In the genomic region with DNA sequence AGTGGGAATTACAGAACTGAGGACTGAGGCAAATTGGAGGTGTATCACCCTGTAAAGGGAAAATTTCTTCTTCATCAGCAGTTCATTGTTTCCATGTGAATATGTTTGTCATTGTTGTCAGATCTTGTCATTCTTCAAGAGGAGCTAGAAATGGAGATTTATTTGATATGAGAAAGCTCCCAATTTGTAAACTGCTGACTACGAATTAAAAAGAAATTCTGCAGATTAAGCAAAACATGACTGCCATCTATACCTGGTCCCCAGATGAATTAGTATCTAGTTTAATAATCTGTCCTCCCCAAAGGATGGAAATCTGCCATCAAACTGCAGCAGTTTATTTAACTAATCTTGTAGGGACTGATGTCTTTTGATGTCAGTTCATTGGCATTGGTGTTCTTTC, we compare ENCODE assay signal across 34 cellular contexts.
"Had no signal": no experiment of that assay in that cellular context is flagged by ENCODE, and none has a peak within 500 bp of the region (broad histone marks: within the 10 kb centered on the region; RNA-seq: fewer than 3 reads in every experiment).

No MANE protein-coding gene starts in this region.

- FAIRE-seq: astrocyte, TTC549 had no signal

- DNase-seq: activated B cell treated with CpG ODN at 0.5 μM for 24 hours; activated CD4-positive, alpha-beta memory T cell treated with anti-CD3 and anti-CD28 coated beads for 36 hours; activated CD4-positive, alpha-beta T cell treated with anti-CD3 and anti-CD28 coated beads for 4 hours; activated CD4-positive, alpha-beta T cell treated with anti-CD3 and anti-CD28 coated beads, Interleukin-2, amount 10 ng/mL, durations not matched to agents 24 days and 14 days; activated CD4-positive, alpha-beta T cell treated with anti-CD3 and anti-CD28 coated beads, Interleukin-2, amount 50 U/mL, for 1 hour; activated CD4-positive, alpha-beta T cell treated with anti-CD3 and anti-CD28 coated beads, Interleukin-2, amount 50 U/mL, for 4 hours; activated CD4-positive, CD25-positive, alpha-beta regulatory T cell treated with anti-CD3 and anti-CD28 coated beads, Interleukin-2, amount 50 U/mL, for 72 hours; activated CD8-positive, alpha-beta memory T cell treated with anti-CD3 and anti-CD28 coated beads, Interleukin-2, amount 50 U/mL, for 4 hours; activated CD8-positive, alpha-beta T cell treated with anti-CD3 and anti-CD28 coated beads for 36 hours; activated effector memory CD4-positive, alpha-beta T cell treated with anti-CD3 and anti-CD28 coated beads, Interleukin-2, amount 50 U/mL, for 16 hours; activated gamma-delta T cell treated with Interleukin-2 at 50 U/mL for 16 hours; activated naive CD4-positive, alpha-beta T cell; activated naive CD4-positive, alpha-beta T cell treated with anti-CD3 and anti-CD28 coated beads for 36 hours; activated naive CD4-positive, alpha-beta T cell treated with anti-CD3 and anti-CD28 coated beads, Interleukin-2, amount 50 U/mL, for 16 hours; activated naive CD8-positive, alpha-beta T cell treated with anti-CD3 and anti-CD28 coated beads for 36 hours; activated T-cell treated with anti-CD3 and anti-CD28 coated beads for 4 hours; activated T-cell treated with anti-CD3 and anti-CD28 coated beads, Interleukin-2, amount 50 U/mL, for 1 hour; activated T-cell treated with anti-CD3 and anti-CD28 coated beads, Interleukin-2, amount 50 U/mL, for 4 hours; activated T-cell treated with anti-CD3 and anti-CD28 coated beads, Interleukin-2, amount 50 U/mL, for 72 hours; adrenal gland; amniotic stem cell; aorta; body of pancreas; brain microvascular endothelial cell; central memory CD4-positive, alpha-beta T cell; cerebellar nuclear complex; T-helper 2 cell; T-helper 9 cell had no signal

- H3K4me3 ChIP-seq: adrenal gland, body of pancreas, breast epithelium had no signal

- H3K36me3 ChIP-seq: adrenal gland, brain microvascular endothelial cell, breast epithelium had no signal

- H3K27me3 ChIP-seq: adrenal gland, body of pancreas, brain microvascular endothelial cell, breast epithelium had no signal

- H3K9me3 ChIP-seq: adrenal gland, body of pancreas, breast epithelium had no signal

- H3K4me1 ChIP-seq: adrenal gland, breast epithelium had no signal

- ATAC-seq: activated CD8-positive, alpha-beta T cell treated with anti-CD3 and anti-CD28 coated beads for 36 hours; activated naive CD4-positive, alpha-beta T cell treated with anti-CD3 and anti-CD28 coated beads, Interleukin-2, amount 50 U/mL, for 72 hours; activated T-cell treated with anti-CD3 and anti-CD28 coated beads, Interleukin-2, amount 50 U/mL, for 4 hours; activated T-cell treated with anti-CD3 and anti-CD28 coated beads, Interleukin-2, amount 50 U/mL, for 72 hours; activated T-helper 17 cell treated with anti-CD3 and anti-CD28 coated beads, Interleukin-2, amount 50 U/mL, for 72 hours; body of pancreas had no signal

- H3K27ac ChIP-seq: adrenal gland, brain microvascular endothelial cell, breast epithelium, VCaP had no signal
